In the genomic region with DNA sequence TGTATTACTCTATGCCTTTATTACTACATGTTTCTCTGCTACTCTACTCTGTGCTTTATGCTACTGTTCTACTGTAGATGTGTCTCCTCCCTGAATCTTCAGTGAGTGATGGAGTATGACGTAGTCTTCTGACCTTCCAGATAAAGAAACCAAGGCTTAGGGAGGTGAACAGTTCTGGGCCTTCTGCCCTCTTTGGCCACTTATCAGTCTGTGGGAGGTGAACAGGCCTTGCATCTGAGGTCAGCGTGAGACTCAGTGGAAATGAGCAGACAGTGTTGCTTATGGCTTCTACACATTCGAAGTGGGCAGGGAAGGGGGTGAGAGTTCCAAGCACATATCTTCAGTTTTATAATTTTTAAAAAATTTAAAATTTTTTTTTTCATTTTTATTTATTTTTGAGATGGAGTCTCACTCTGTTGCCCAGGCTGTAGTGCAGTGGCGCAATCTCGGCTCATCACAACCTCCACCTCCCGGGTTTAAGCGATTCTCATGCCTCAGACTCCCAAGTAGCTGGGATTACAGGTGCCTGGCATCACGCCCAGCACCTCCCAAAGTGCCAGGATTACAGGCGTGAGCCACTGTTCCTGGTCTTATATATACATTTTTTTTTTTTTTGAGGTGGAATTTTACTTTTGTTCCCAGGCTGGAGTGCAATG, we compare ENCODE assay signal across 16 cellular contexts. TPM values are rescaled to one million over a fixed set of nuclear protein-coding genes. Genes with fewer than 3 reads are reported as not detected.
"Had no signal": no experiment of that assay in that cellular context is flagged by ENCODE, and none has a peak within 500 bp of the region (broad histone marks: within the 10 kb centered on the region; RNA-seq: fewer than 3 reads in every experiment).

No MANE protein-coding gene starts in this region.

- H3K36me3 ChIP-seq: uterus had no signal

- H3K9me3 ChIP-seq: heart right ventricle, uterus had no signal

- H3K9me3 Mint-ChIP-seq: activated CD8-positive, alpha-beta T cell treated with anti-CD3 and anti-CD28 coated beads for 36 hours; activated naive CD8-positive, alpha-beta T cell treated with anti-CD3 and anti-CD28 coated beads, Interleukin-2, amount 50 U/mL, for 24 hours; brain; naive thymus-derived CD4-positive, alpha-beta T cell; neural crest cell; stimulated activated naive B cell treated with anti-CD40 and anti-IgM and Interleukin-4, amounts not matched to agents 10 μg/mL and 1 μg/mL and 100 μg/mL, for 72 hours had no signal

- H3K27ac Mint-ChIP-seq: activated CD8-positive, alpha-beta memory T cell treated with anti-CD3 and anti-CD28 coated beads, Interleukin-2, amount 10 ng/mL, durations not matched to agents 7 days and 5 days; activated CD8-positive, alpha-beta T cell treated with anti-CD3 and anti-CD28 coated beads for 36 hours; activated naive CD8-positive, alpha-beta T cell treated with anti-CD3 and anti-CD28 coated beads, Interleukin-2, amount 50 U/mL, for 24 hours; brain; stimulated activated naive B cell treated with anti-CD40 and anti-IgM and Interleukin-4, amounts not matched to agents 10 μg/mL and 1 μg/mL and 100 μg/mL, for 72 hours had no signal

- H3K4me1 ChIP-seq: heart right ventricle, uterus had no signal

- ATAC-seq: heart right ventricle, sciatic nerve had no signal

- H3K27ac ChIP-seq: epithelial cell of prostate, heart right ventricle, uterus had no signal

- H3K36me3 Mint-ChIP-seq: brain; naive thymus-derived CD4-positive, alpha-beta T cell had no signal

- H3K4me3 Mint-ChIP-seq: activated CD8-positive, alpha-beta memory T cell treated with anti-CD3 and anti-CD28 coated beads, Interleukin-2, amount 10 ng/mL, durations not matched to agents 7 days and 5 days; activated CD8-positive, alpha-beta T cell treated with anti-CD3 and anti-CD28 coated beads for 36 hours; activated naive CD8-positive, alpha-beta T cell treated with anti-CD3 and anti-CD28 coated beads, Interleukin-2, amount 50 U/mL, for 24 hours; brain; naive thymus-derived CD4-positive, alpha-beta T cell; neural crest cell; stimulated activated naive B cell treated with anti-CD40 and anti-IgM and Interleukin-4, amounts not matched to agents 10 μg/mL and 1 μg/mL and 100 μg/mL, for 72 hours had no signal

- H3K27me3 ChIP-seq: heart right ventricle, uterus had no signal

- DNase-seq: activated gamma-delta T cell, aorta, heart right ventricle, occipital lobe, uterus had no signal

- H3K4me1 Mint-ChIP-seq: activated CD8-positive, alpha-beta memory T cell treated with anti-CD3 and anti-CD28 coated beads, Interleukin-2, amount 10 ng/mL, durations not matched to agents 7 days and 5 days; brain; neural crest cell had no signal

- H3K4me3 ChIP-seq: heart right ventricle, uterus had no signal

- H3K27me3 Mint-ChIP-seq: activated CD8-positive, alpha-beta memory T cell treated with anti-CD3 and anti-CD28 coated beads, Interleukin-2, amount 10 ng/mL, durations not matched to agents 7 days and 5 days; activated CD8-positive, alpha-beta T cell treated with anti-CD3 and anti-CD28 coated beads for 36 hours; activated naive CD8-positive, alpha-beta T cell treated with anti-CD3 and anti-CD28 coated beads, Interleukin-2, amount 50 U/mL, for 24 hours; naive thymus-derived CD4-positive, alpha-beta T cell; stimulated activated naive B cell treated with anti-CD40 and anti-IgM and Interleukin-4, amounts not matched to agents 10 μg/mL and 1 μg/mL and 100 μg/mL, for 72 hours had no signal

RNA-seq across cellular contexts. Expression of gene MYBL2, which starts 24.2 kb away (rescaled TPM):
- polyA plus RNA-seq: naive thymus-derived CD4-positive, alpha-beta T cell had no signal

RNA-seq across cellular contexts. Expression of gene GTSF1L, which starts 35.7 kb away (rescaled TPM):
- polyA plus RNA-seq: aorta; heart right ventricle; keratinocyte; naive thymus-derived CD4-positive, alpha-beta T cell; small intestine had no signal
